Comparison of ENCODE assay signal across 25 cellular contexts in genomic region chr17:33164556-33164881, GRCh38.
"Had no signal": no experiment of that assay in that cellular context is flagged by ENCODE, and none has a peak within 500 bp of the region (broad histone marks: within the 10 kb centered on the region; RNA-seq: fewer than 3 reads in every experiment).

No MANE protein-coding gene starts in this region.

- H3K4me3 ChIP-seq: mucosa of descending colon, neural progenitor cell, right atrium auricular region, thoracic aorta, tibial nerve, upper lobe of right lung, vagina had no signal

- H3K4me1 Mint-ChIP-seq: immature natural killer cell; naive B cell; stimulated activated naive B cell treated with anti-CD40 and anti-IgM and Interleukin-4, amounts not matched to agents 10 μg/mL and 1 μg/mL and 100 μg/mL, for 72 hours had no signal

- H3K4me3 Mint-ChIP-seq: effector memory CD8-positive, alpha-beta T cell; immature natural killer cell; mesothelial cell of epicardium; naive B cell; natural killer cell treated with Interleukin-12 subunit alpha and Interleukin-12 subunit beta and Interleukin-15 and Interleukin-18, amount 100 ng/mL, for 72 hours; neural progenitor cell; stimulated activated naive B cell treated with anti-CD40 and anti-IgM and Interleukin-4, amounts not matched to agents 10 μg/mL and 1 μg/mL and 100 μg/mL, for 72 hours; stimulated activated naive CD8-positive, alpha-beta T cell treated with anti-CD3 and anti-CD28 coated beads, Interleukin-15, Interleukin-2, amounts not matched to agents 100 ng/mL and 50 ng/mL, for 24 hours had no signal

- H3K9me3 ChIP-seq: mucosa of descending colon, right atrium auricular region, thoracic aorta, tibial nerve, upper lobe of right lung, vagina had no signal

- H3K9me3 Mint-ChIP-seq: effector memory CD8-positive, alpha-beta T cell; immature natural killer cell; mesothelial cell of epicardium; natural killer cell treated with Interleukin-12 subunit alpha and Interleukin-12 subunit beta and Interleukin-15 and Interleukin-18, amount 100 ng/mL, for 72 hours; neural progenitor cell; stimulated activated naive B cell treated with anti-CD40 and anti-IgM and Interleukin-4, amounts not matched to agents 10 μg/mL and 1 μg/mL and 100 μg/mL, for 72 hours; stimulated activated naive CD8-positive, alpha-beta T cell treated with anti-CD3 and anti-CD28 coated beads, Interleukin-15, Interleukin-2, amounts not matched to agents 100 ng/mL and 50 ng/mL, for 24 hours had no signal

- H3K4me1 ChIP-seq: parathyroid adenoma, upper lobe of right lung had no signal

- H3K27ac ChIP-seq: epithelial cell of prostate, neural progenitor cell, parathyroid adenoma, right atrium auricular region, thoracic aorta, tibial nerve, upper lobe of right lung, vagina had no signal

- ATAC-seq: effector memory CD8-positive, alpha-beta T cell; left lobe of liver; mucosa of descending colon; natural killer cell treated with Interleukin-12 subunit alpha and Interleukin-12 subunit beta and Interleukin-15 and Interleukin-18, amount 100 ng/mL, for 72 hours; stimulated activated naive B cell treated with anti-CD40 and anti-IgM and Interleukin-4, amounts not matched to agents 10 μg/mL and 1 μg/mL and 100 μg/mL, for 72 hours; upper lobe of right lung had no signal

- H3K27ac Mint-ChIP-seq: effector memory CD8-positive, alpha-beta T cell; immature natural killer cell; mesothelial cell of epicardium; naive B cell; natural killer cell treated with Interleukin-12 subunit alpha and Interleukin-12 subunit beta and Interleukin-15 and Interleukin-18, amount 100 ng/mL, for 72 hours; neural progenitor cell; progenitor cell of endocrine pancreas; stimulated activated naive B cell treated with anti-CD40 and anti-IgM and Interleukin-4, amounts not matched to agents 10 μg/mL and 1 μg/mL and 100 μg/mL, for 72 hours; stimulated activated naive CD8-positive, alpha-beta T cell treated with anti-CD3 and anti-CD28 coated beads, Interleukin-15, Interleukin-2, amounts not matched to agents 100 ng/mL and 50 ng/mL, for 24 hours had no signal

- DNase-seq: cortex of kidney; effector memory CD8-positive, alpha-beta T cell; foreskin melanocyte; hypothalamus; immature natural killer cell; mesenchymal stem cell; mucosa of descending colon; naive B cell; small intestine; stimulated activated CD4-positive, alpha-beta T cell treated with anti-CD3 and anti-CD28 coated beads, Interleukin-15, amount 100 ng/mL, for 24 hours; stimulated activated CD4-positive, alpha-beta T cell treated with anti-CD3 and anti-CD28 coated beads, Interleukin-2, amount 100 ng/mL, for 48 hours; stimulated activated naive B cell treated with anti-CD40 and anti-IgM and Interleukin-4, amounts not matched to agents 10 μg/mL and 1 μg/mL and 100 μg/mL, for 72 hours; upper lobe of right lung had no signal

- H3K27me3 ChIP-seq: neural progenitor cell, right atrium auricular region, tibial nerve, vagina had no signal

- H3K36me3 Mint-ChIP-seq: immature natural killer cell; mesothelial cell of epicardium; naive B cell; natural killer cell treated with Interleukin-12 subunit alpha and Interleukin-12 subunit beta and Interleukin-15 and Interleukin-18, amount 100 ng/mL, for 72 hours; neural progenitor cell; stimulated activated naive B cell treated with anti-CD40 and anti-IgM and Interleukin-4, amounts not matched to agents 10 μg/mL and 1 μg/mL and 100 μg/mL, for 72 hours had no signal

- H3K36me3 ChIP-seq: neural progenitor cell, right atrium auricular region, thoracic aorta, tibial nerve, upper lobe of right lung, vagina had no signal
